Comparison of ENCODE assay signal across 8 cellular contexts in the genomic region with DNA sequence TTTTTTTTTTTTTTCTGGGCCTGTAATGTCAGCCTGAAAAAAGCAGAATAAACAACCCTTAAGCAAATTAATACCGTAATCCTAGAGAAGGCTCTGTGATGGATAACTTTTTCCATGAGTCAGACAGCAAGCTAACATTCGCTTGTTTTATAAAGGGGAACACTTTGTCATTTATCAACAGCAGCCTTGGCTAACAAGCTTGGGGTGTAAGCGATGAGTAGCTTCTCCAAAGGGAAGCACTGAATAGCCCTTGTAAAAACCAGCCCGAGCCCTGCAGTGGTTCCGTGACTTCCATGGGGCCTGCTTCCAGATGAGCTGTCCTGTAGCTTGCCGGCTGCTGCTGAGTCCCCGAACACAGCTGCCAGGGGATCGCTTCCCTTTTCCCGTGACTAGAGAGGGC. TPM values are rescaled to one million over a fixed set of nuclear protein-coding genes. Genes with fewer than 3 reads are reported as not detected.
DNase-seq lines count a peak whose midpoint lies in the region; ATAC-seq lines count a peak whose summit lies in the region.

No MANE protein-coding gene starts in this region.

- peak; percentile 27 for ATAC-seq in activated naive CD8-positive, alpha-beta T cell treated with anti-CD3 and anti-CD28 coated beads, Interleukin-2, amount 50 U/mL, for 24 hours
- ATAC-seq in right cardiac atrium (peak; percentile 36 to 40), HG02884 (IDR thresholded peaks at IDR 0.05; ENCODE audit: unreplicated experiment) (no peak)

- H3K4me3 ChIP-seq in right cardiac atrium (ENCODE audit: low read length) (no peak overlapping the region), skeletal muscle tissue (ENCODE audit: low read length in 3 of 3) (peak overlapping the region; percentile 15 to 54 (median 45))

- no peaks in the 10 kb centered on the region for H3K9me3 Mint-ChIP-seq in activated naive CD8-positive, alpha-beta T cell treated with anti-CD3 and anti-CD28 coated beads, Interleukin-2, amount 50 U/mL, for 24 hours

- WGBS in right cardiac atrium, result 33% methylated on average over 9 of the region's 9 CpGs

- intact Hi-C loops in right cardiac atrium (cut with DNase I), result no loop called here

- DNase-seq in LHCN-M2 (ENCODE audit: low read depth), result peak; percentile 89
- no peak for DNase-seq in activated naive CD8-positive, alpha-beta T cell treated with anti-CD3 and anti-CD28 coated beads, Interleukin-2, amount 50 U/mL, for 24 hours
- peak; percentile 81 to 88 (median 81) for DNase-seq in right cardiac atrium
- DNase-seq in RKO (ENCODE audit: low spot score), result no peak
- no peak for DNase-seq in effector CD8-positive, alpha-beta T cell (lab: John Stamatoyannopoulos, UW)
- DNase-seq in activated naive CD4-positive, alpha-beta T cell treated with anti-CD3 and anti-CD28 coated beads, Interleukin-2, amount 50 U/mL, for 16 hours, result no peak

- H3K4me1 ChIP-seq in right cardiac atrium (ENCODE audit: control insufficient read depth, insufficient read depth, low read length) (peaks cover 52% of the 10 kb centered on the region), skeletal muscle tissue (ENCODE audit: control insufficient read depth in 3 of 3, insufficient read depth in 3 of 3, low read length in 3 of 3) (peaks cover 86 to 93% (median 86%) of the 10 kb centered on the region in 3 donors)

- no peak overlapping the region for H3K4me3 Mint-ChIP-seq in activated naive CD8-positive, alpha-beta T cell treated with anti-CD3 and anti-CD28 coated beads, Interleukin-2, amount 50 U/mL, for 24 hours

- peak overlapping the region; percentile 76 for H3K27ac ChIP-seq in right cardiac atrium (ENCODE audit: low read length)
- peak overlapping the region; percentile 85 for H3K27ac ChIP-seq in skeletal muscle tissue (ENCODE audit: low read depth, low read length)

- H3K9me3 ChIP-seq in right cardiac atrium (ENCODE audit: control insufficient read depth, low read length) (no peaks in the 10 kb centered on the region), skeletal muscle tissue (ENCODE audit: control insufficient read depth in 3 of 3, low read length in 3 of 3) (no peaks in the 10 kb centered on the region)

- H3K27me3 ChIP-seq in right cardiac atrium (ENCODE audit: control insufficient read depth, insufficient read depth), result no peaks in the 10 kb centered on the region
- no peaks in the 10 kb centered on the region for H3K27me3 ChIP-seq in skeletal muscle tissue (ENCODE audit: control insufficient read depth in 3 of 3, insufficient read depth in 3 of 3, low read length in 3 of 3)

- no peaks in the 10 kb centered on the region for H3K36me3 Mint-ChIP-seq in activated naive CD8-positive, alpha-beta T cell treated with anti-CD3 and anti-CD28 coated beads, Interleukin-2, amount 50 U/mL, for 24 hours (ENCODE audit: low read depth)

- H3K9ac ChIP-seq in skeletal muscle tissue (ENCODE audit: low read depth in 1 of 3, low read length in 3 of 3), result peak overlapping the region; percentile 34 to 77 (median 67)

- H3K36me3 ChIP-seq in skeletal muscle tissue (ENCODE audit: control insufficient read depth in 3 of 3, insufficient read depth in 3 of 3, low read length in 3 of 3), result peaks cover 0 to 5% (median 1%) of the 10 kb centered on the region in 3 donors

- H3K4me1 Mint-ChIP-seq in activated naive CD8-positive, alpha-beta T cell treated with anti-CD3 and anti-CD28 coated beads, Interleukin-2, amount 50 U/mL, for 24 hours, result peaks cover 39% of the 10 kb centered on the region

- peak overlapping the region; percentile 84 for H3K27ac Mint-ChIP-seq in activated naive CD8-positive, alpha-beta T cell treated with anti-CD3 and anti-CD28 coated beads, Interleukin-2, amount 50 U/mL, for 24 hours

- H3K27me3 Mint-ChIP-seq in activated naive CD8-positive, alpha-beta T cell treated with anti-CD3 and anti-CD28 coated beads, Interleukin-2, amount 50 U/mL, for 24 hours, result no peaks in the 10 kb centered on the region

RNA-seq across cellular contexts. Expression of gene CD9, which starts 29.6 kb away (rescaled TPM):
- 38.3 and 42.4 TPM in 2 replicates for total RNA-seq in LHCN-M2 (2014; rRNA removed)
- 45.9 TPM for polyA plus RNA-seq in LHCN-M2 (2012)
- 100 to 1,000 TPM; 117 to 248 (median 134) TPM for total RNA-seq in right cardiac atrium
- polyA plus RNA-seq in right cardiac atrium, result 212 TPM
- 62.6 TPM for total RNA-seq in skeletal muscle tissue

Comparison
In these comparisons a context has a peak if more than half of its experiments do, and no peak if none do; other contexts are left out.
1. DNase-seq: peak in LHCN-M2 (single experiment) and right cardiac atrium (3 of 3); none in activated naive CD8-positive, alpha-beta T cell treated with anti-CD3 and anti-CD28 coated beads, Interleukin-2, amount 50 U/mL, for 24 hours (single experiment), RKO (single experiment), effector CD8-positive, alpha-beta T cell (single experiment) and activated naive CD4-positive, alpha-beta T cell treated with anti-CD3 and anti-CD28 coated beads, Interleukin-2, amount 50 U/mL, for 16 hours (single experiment).